In the genomic region with DNA sequence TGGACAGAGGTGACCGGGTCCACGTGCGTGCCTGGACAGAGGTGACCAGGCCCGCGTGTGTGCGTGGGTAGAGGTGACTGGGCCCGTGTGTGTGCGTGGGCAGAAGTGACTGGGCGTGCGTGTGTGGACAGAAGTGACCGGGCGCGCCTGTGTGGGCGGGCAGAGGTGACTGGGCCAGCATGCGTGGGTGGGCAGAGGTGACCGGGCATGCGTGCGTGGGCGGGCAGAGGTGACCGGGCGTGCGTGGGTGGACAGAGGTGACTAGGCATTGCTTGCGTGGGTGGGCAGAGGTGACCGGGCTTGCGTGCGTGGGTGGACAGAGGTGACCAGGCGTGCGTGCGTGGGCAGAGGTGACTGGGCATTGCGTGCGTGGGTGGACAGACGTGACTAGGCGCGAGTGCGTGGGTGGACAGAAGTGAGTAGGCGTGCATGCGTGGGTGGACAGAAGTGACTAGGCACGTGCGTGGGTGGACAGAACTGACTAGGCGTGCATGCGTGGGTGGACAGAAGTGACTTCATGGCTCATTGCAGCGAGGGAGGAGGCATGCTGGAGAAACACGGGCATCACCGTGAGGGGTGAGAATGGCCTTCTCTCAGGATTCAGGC, we compare ENCODE assay signal across 26 cellular contexts.
DNase-seq lines count a peak whose midpoint lies in the region; ATAC-seq and TF ChIP-seq lines count a peak whose summit lies in the region.
"Had no signal": no experiment of that assay in that cellular context is flagged by ENCODE, and none has a peak within 500 bp of the region (broad histone marks: within the 10 kb centered on the region; RNA-seq: fewer than 3 reads in every experiment).

No MANE protein-coding gene starts in this region.

- no peak overlapping the region for H4K5ac ChIP-seq in H9 (ENCODE audit: insufficient read length, low read depth, low read length)

- H3K14ac ChIP-seq in H9 (ENCODE audit: insufficient read depth, low read length) = no peak overlapping the region

- H3K4me3 Mint-ChIP-seq in activated T-cell treated with anti-CD3 and anti-CD28 coated beads, Interleukin-2, amount 50 U/mL, for 24 hours = no peak overlapping the region
- H3K4me3 Mint-ChIP-seq in H9 (no peak overlapping the region), nephron progenitor cell (no peak overlapping the region)
- no peak overlapping the region for H3K4me3 Mint-ChIP-seq in activated CD4-positive, alpha-beta T cell treated with anti-CD3 and anti-CD28 coated beads, Interleukin-2, amount 10 ng/mL, durations not matched to agents 24 days and 14 days
- H3K4me3 Mint-ChIP-seq: mesothelial cell of epicardium; natural killer cell; stimulated activated naive B cell treated with anti-CD40 and anti-IgM and Interleukin-4, amounts not matched to agents 10 μg/mL and 1 μg/mL and 100 μg/mL, for 72 hours had no signal

- H4K20me1 ChIP-seq in H9 (ENCODE audit: control insufficient read depth, insufficient read depth, insufficient read length) = no peaks in the 10 kb centered on the region

- no peak overlapping the region for H2BK20ac ChIP-seq in H9 (ENCODE audit: low read depth, low read length, poor library complexity, severe bottlenecking)

- H3K18ac ChIP-seq in H9 (ENCODE audit: insufficient read length, low read depth, low read length) = no peak overlapping the region

- no peaks in the 10 kb centered on the region for H3K9me3 ChIP-seq in H9 (ENCODE audit: control insufficient read depth, low read depth, low read length)
- H3K9me3 ChIP-seq: BE2C, gastroesophageal sphincter, left lung, testis, vagina had no signal

- no peak overlapping the region for H3K27ac ChIP-seq in H9 (ENCODE audit: insufficient read length, low read depth, low read length)
- H3K27ac ChIP-seq: gastroesophageal sphincter, left lung, testis, vagina had no signal

- intact Hi-C loops in activated CD4-positive, alpha-beta T cell treated with anti-CD3 and anti-CD28 coated beads, Interleukin-2, amount 10 ng/mL, durations not matched to agents 24 days and 14 days (cut with micrococcal nuclease) = no loop called here
- intact Hi-C loops in left ventricle myocardium superior (cut with micrococcal nuclease) (no loop called here), Right ventricle myocardium inferior (cut with DNase I) (no loop called here)

- H2AFZ ChIP-seq in H9 (ENCODE audit: low read length) = no peak overlapping the region

- no peak overlapping the region for H2BK120ac ChIP-seq in H9 (ENCODE audit: low read depth, low read length, poor library complexity, severe bottlenecking)

- no peaks in the 10 kb centered on the region for H3K4me1 ChIP-seq in H9 (ENCODE audit: insufficient read depth, low read length)
- H3K4me1 ChIP-seq: BE2C, gastroesophageal sphincter, left lung, vagina had no signal

- no peak for ATAC-seq in GM19351 (IDR thresholded peaks at IDR 0.05; ENCODE audit: unreplicated experiment)
- no peak for ATAC-seq in left ventricle myocardium superior
- ATAC-seq in Right ventricle myocardium inferior = no peak
- ATAC-seq: gastroesophageal sphincter; left lung; sciatic nerve; stimulated activated naive B cell treated with anti-CD40 and anti-IgM and Interleukin-4, amounts not matched to agents 10 μg/mL and 1 μg/mL and 100 μg/mL, for 72 hours had no signal

- no peaks in the 10 kb centered on the region for H3K23me2 ChIP-seq in H9 (ENCODE audit: insufficient read length, low read depth, low read length, poor library complexity, severe bottlenecking)

- no peak overlapping the region for H3T11ph ChIP-seq in H9 (ENCODE audit: low read length)

- H3K27ac Mint-ChIP-seq in activated T-cell treated with anti-CD3 and anti-CD28 coated beads, Interleukin-2, amount 50 U/mL, for 24 hours = no peak overlapping the region
- H3K27ac Mint-ChIP-seq in H9 (peak overlapping the region in 2 of 3 experiments; percentile 70 to 88; a peak in 2 of 7 replicates), nephron progenitor cell (peak overlapping the region; percentile 59)
- peak overlapping the region; percentile 84 for H3K27ac Mint-ChIP-seq in activated CD4-positive, alpha-beta T cell treated with anti-CD3 and anti-CD28 coated beads, Interleukin-2, amount 10 ng/mL, durations not matched to agents 24 days and 14 days
- H3K27ac Mint-ChIP-seq: mesothelial cell of epicardium; natural killer cell; stimulated activated naive B cell treated with anti-CD40 and anti-IgM and Interleukin-4, amounts not matched to agents 10 μg/mL and 1 μg/mL and 100 μg/mL, for 72 hours had no signal

- WGBS in H9 (ENCODE audit: extremely low coverage, insufficient read length, low lambda C conversion rate) = no CpG with 5 or more reads among the region's 44 CpGs

- no peak overlapping the region for H2BK12ac ChIP-seq in H9 (ENCODE audit: insufficient read length, low read depth, low read length)

- no peak overlapping the region for H4K8ac ChIP-seq in H9 (replicated peaks; ENCODE audit: insufficient read length, low read depth, low read length)

- H3K9ac ChIP-seq in H9 (ENCODE audit: extremely low read depth, insufficient read length, low read length) = no peak overlapping the region

- TF ChIP-seq CTCF in H9 (conservative IDR thresholded peaks at IDR 0.05) (no peak), nephron progenitor cell (IDR thresholded peaks at IDR 0.05) (no peak)

- peaks cover 3% of the 10 kb centered on the region for H3K4me1 Mint-ChIP-seq in activated T-cell treated with anti-CD3 and anti-CD28 coated beads, Interleukin-2, amount 50 U/mL, for 24 hours (ENCODE audit: low read depth)
- H3K4me1 Mint-ChIP-seq in H9 (no peaks in the 10 kb centered on the region), nephron progenitor cell (peaks cover 60% of the 10 kb centered on the region)
- peaks cover 10% of the 10 kb centered on the region for H3K4me1 Mint-ChIP-seq in activated CD4-positive, alpha-beta T cell treated with anti-CD3 and anti-CD28 coated beads, Interleukin-2, amount 10 ng/mL, durations not matched to agents 24 days and 14 days
- H3K4me1 Mint-ChIP-seq: mesothelial cell of epicardium, natural killer cell had no signal

- H2BK5ac ChIP-seq in H9 (ENCODE audit: insufficient read length, low read length) = no peak overlapping the region

- no peaks in the 10 kb centered on the region for H3K79me1 ChIP-seq in H9 (ENCODE audit: insufficient read depth, low read depth, low read length, poor library complexity, severe bottlenecking)

- peak; percentile 41 for DNase-seq in activated T-cell treated with anti-CD3 and anti-CD28 coated beads for 4 hours
- no peak for DNase-seq in activated T-cell treated with anti-CD3 and anti-CD28 coated beads, Interleukin-2, amount 50 U/mL, for 24 hours
- peak; percentile 20 for DNase-seq in H9
- DNase-seq in activated CD4-positive, alpha-beta T cell treated with anti-CD3 and anti-CD28 coated beads, Interleukin-2, amount 10 ng/mL, durations not matched to agents 24 days and 14 days = no peak
- DNase-seq in nephron progenitor cell = no peak
- DNase-seq in left ventricle myocardium superior = no peak
- no peak for DNase-seq in Right ventricle myocardium inferior (ENCODE audit: missing footprints)
- DNase-seq: activated effector memory CD4-positive, alpha-beta T cell treated with Interleukin-2 at 50 U/mL for 16 hours; BE2C; cortex of kidney; DMS53; Karpas-422; left lung; MV-4-11; natural killer cell; NCI-H1694; NCI-H2171 treated with DMSO at 0.1 percent for 48 hours; NCI-H524 treated with DMSO at 0.1 percent for 48 hours; SIG-M5; stimulated activated naive B cell treated with anti-CD40 and anti-IgM and Interleukin-4, amounts not matched to agents 10 μg/mL and 1 μg/mL and 100 μg/mL, for 72 hours; testis had no signal

- H3K27me3 ChIP-seq in H9 (ENCODE audit: insufficient read depth, low read length) = no peaks in the 10 kb centered on the region
- H3K27me3 ChIP-seq: BE2C, testis, vagina had no signal

- H3K79me2 ChIP-seq in H9 (ENCODE audit: insufficient read depth, low read length) = no peaks in the 10 kb centered on the region

- H3K27me3 Mint-ChIP-seq in activated T-cell treated with anti-CD3 and anti-CD28 coated beads, Interleukin-2, amount 50 U/mL, for 24 hours = peaks cover 21% of the 10 kb centered on the region
- H3K27me3 Mint-ChIP-seq in H9 (ENCODE audit: low read depth) = peaks cover 3% of the 10 kb centered on the region
- no peaks in the 10 kb centered on the region for H3K27me3 Mint-ChIP-seq in activated CD4-positive, alpha-beta T cell treated with anti-CD3 and anti-CD28 coated beads, Interleukin-2, amount 10 ng/mL, durations not matched to agents 24 days and 14 days
- H3K27me3 Mint-ChIP-seq in nephron progenitor cell (ENCODE audit: low read depth, poor library complexity) = peaks cover 17% of the 10 kb centered on the region
- H3K27me3 Mint-ChIP-seq: stimulated activated naive B cell treated with anti-CD40 and anti-IgM and Interleukin-4, amounts not matched to agents 10 μg/mL and 1 μg/mL and 100 μg/mL, for 72 hours had no signal

- no peak overlapping the region for H2BK15ac ChIP-seq in H9 (ENCODE audit: low read depth, low read length)

- H3K4ac ChIP-seq in H9 (ENCODE audit: low read depth, low read length) = no peak overlapping the region

- no peak overlapping the region for H3K4me2 ChIP-seq in H9 (ENCODE audit: insufficient read depth, insufficient read length, low read length)

- no peak overlapping the region for H2AK5ac ChIP-seq in H9 (ENCODE audit: insufficient read length, low read length)

- H3K56ac ChIP-seq in H9 (ENCODE audit: insufficient read length, low read depth, low read length) = no peak overlapping the region

- H3K36me3 Mint-ChIP-seq in activated T-cell treated with anti-CD3 and anti-CD28 coated beads, Interleukin-2, amount 50 U/mL, for 24 hours (ENCODE audit: low read depth) = no peaks in the 10 kb centered on the region
- H3K36me3 Mint-ChIP-seq in H9 (ENCODE audit: insufficient read depth in 1 of 3, low read depth in 3 of 3) = no peaks in the 10 kb centered on the region; a peak in 1 of 7 replicates
- no peaks in the 10 kb centered on the region for H3K36me3 Mint-ChIP-seq in activated CD4-positive, alpha-beta T cell treated with anti-CD3 and anti-CD28 coated beads, Interleukin-2, amount 10 ng/mL, durations not matched to agents 24 days and 14 days (ENCODE audit: low read depth)
- no peaks in the 10 kb centered on the region for H3K36me3 Mint-ChIP-seq in nephron progenitor cell (ENCODE audit: low read depth)
- H3K36me3 Mint-ChIP-seq: mesothelial cell of epicardium; natural killer cell; stimulated activated naive B cell treated with anti-CD40 and anti-IgM and Interleukin-4, amounts not matched to agents 10 μg/mL and 1 μg/mL and 100 μg/mL, for 72 hours had no signal

- peaks cover 3% of the 10 kb centered on the region for H3K9me3 Mint-ChIP-seq in activated T-cell treated with anti-CD3 and anti-CD28 coated beads, Interleukin-2, amount 50 U/mL, for 24 hours
- no peaks in the 10 kb centered on the region for H3K9me3 Mint-ChIP-seq in H9
- H3K9me3 Mint-ChIP-seq in activated CD4-positive, alpha-beta T cell treated with anti-CD3 and anti-CD28 coated beads, Interleukin-2, amount 10 ng/mL, durations not matched to agents 24 days and 14 days = peaks cover 8% of the 10 kb centered on the region
- H3K9me3 Mint-ChIP-seq in nephron progenitor cell = peaks cover 8% of the 10 kb centered on the region
- H3K9me3 Mint-ChIP-seq: mesothelial cell of epicardium, natural killer cell had no signal

- H3K23ac ChIP-seq in H9 (ENCODE audit: insufficient read length, low read depth, low read length) = no peak overlapping the region

- no peak overlapping the region for H4K91ac ChIP-seq in H9 (ENCODE audit: insufficient read length, low read depth, low read length)

Comparison
In these comparisons a context has a peak if more than half of its experiments do, and no peak if none do; other contexts are left out.
1. DNase-seq: peak in activated T-cell treated with anti-CD3 and anti-CD28 coated beads for 4 hours (single experiment) and H9 (single experiment); none in activated T-cell treated with anti-CD3 and anti-CD28 coated beads, Interleukin-2, amount 50 U/mL, for 24 hours (single experiment), activated CD4-positive, alpha-beta T cell treated with anti-CD3 and anti-CD28 coated beads, Interleukin-2, amount 10 ng/mL, durations not matched to agents 24 days and 14 days (single experiment), nephron progenitor cell (single experiment), left ventricle myocardium superior (single experiment) and Right ventricle myocardium inferior (single experiment).